Comparison of ENCODE assay signal across 26 cellular contexts in the genomic region with DNA sequence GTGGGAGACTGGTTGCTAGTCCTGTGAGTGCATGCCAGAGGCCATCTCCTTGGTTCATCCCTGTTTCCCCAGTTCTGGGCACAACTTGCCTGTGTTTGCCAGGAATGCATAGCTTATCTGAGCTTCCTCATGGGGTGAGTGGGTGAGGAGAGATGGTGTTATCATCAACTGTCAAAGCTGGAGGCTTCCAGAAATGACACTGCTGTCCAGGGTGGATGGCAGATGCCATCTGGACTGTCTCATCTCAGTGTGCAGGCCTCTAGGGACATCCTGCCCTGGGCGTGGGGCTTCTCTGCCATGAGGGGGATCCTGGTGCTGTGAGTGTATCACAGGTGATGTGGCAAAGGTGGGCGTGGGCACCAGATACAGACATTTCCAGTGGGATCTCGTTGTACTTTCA.
"Had no signal": no experiment of that assay in that cellular context is flagged by ENCODE, and none has a peak within 500 bp of the region (broad histone marks: within the 10 kb centered on the region; RNA-seq: fewer than 3 reads in every experiment).

No MANE protein-coding gene starts in this region.

- H3K9me3 ChIP-seq: lower lobe of right lung, pancreas, prostate gland, right lobe of liver, suprapubic skin, thoracic aorta, tibial artery, upper lobe of right lung had no signal

- H3K27me3 ChIP-seq: pancreas, right lobe of liver, suprapubic skin, tibial artery, upper lobe of right lung had no signal

- H3K4me3 Mint-ChIP-seq: immature natural killer cell; naive thymus-derived CD8-positive, alpha-beta T cell; nephron; neural crest cell; stimulated activated naive CD8-positive, alpha-beta T cell treated with anti-CD3 and anti-CD28 coated beads, Interleukin-15, Interleukin-2, amounts not matched to agents 100 ng/mL and 50 ng/mL, for 24 hours had no signal

- H3K36me3 ChIP-seq: lower lobe of right lung, pancreas, prostate gland, right lobe of liver, suprapubic skin, thoracic aorta, tibial artery, upper lobe of right lung had no signal

- DNase-seq: hippocampal formation; immature natural killer cell; kidney; lower lobe of right lung; mammary epithelial cell; mesenchymal stem cell; naive thymus-derived CD8-positive, alpha-beta T cell; nucleus accumbens; pancreas; retina; right lobe of liver; stimulated activated CD4-positive, alpha-beta T cell treated with anti-CD3 and anti-CD28 coated beads, Interleukin-1b, Interleukin-23, amount 100 ng/mL, for 48 hours; stimulated activated CD4-positive, alpha-beta T cell treated with anti-CD3 and anti-CD28 coated beads, Interleukin-2, amount 100 ng/mL, for 48 hours; stimulated activated CD4-positive, alpha-beta T cell treated with anti-CD3 and anti-CD28 coated beads, Interleukin-4, amount 100 ng/mL, for 4 hours; stimulated activated CD8-positive, alpha-beta memory T cell treated with anti-CD3 and anti-CD28 coated beads, Interleukin-4, amount 100 ng/mL, for 48 hours; stimulated activated naive CD4-positive, alpha-beta T cell; tibial artery; trophoblast cell; upper lobe of right lung had no signal

- H3K4me1 ChIP-seq: lower lobe of right lung, prostate gland, right lobe of liver, suprapubic skin, tibial artery, upper lobe of right lung had no signal

- H3K9me3 Mint-ChIP-seq: nephron had no signal

- ATAC-seq: lower lobe of right lung; naive thymus-derived CD8-positive, alpha-beta T cell; pancreas; right lobe of liver; upper lobe of right lung had no signal

- H3K27ac Mint-ChIP-seq: immature natural killer cell; naive thymus-derived CD8-positive, alpha-beta T cell; nephron; stimulated activated naive CD8-positive, alpha-beta T cell treated with anti-CD3 and anti-CD28 coated beads, Interleukin-15, Interleukin-2, amounts not matched to agents 100 ng/mL and 50 ng/mL, for 24 hours had no signal

- H3K27me3 Mint-ChIP-seq: naive thymus-derived CD8-positive, alpha-beta T cell; stimulated activated naive CD8-positive, alpha-beta T cell treated with anti-CD3 and anti-CD28 coated beads, Interleukin-15, Interleukin-2, amounts not matched to agents 100 ng/mL and 50 ng/mL, for 24 hours had no signal

- H3K4me2 ChIP-seq: smooth muscle cell had no signal

- H3K27ac ChIP-seq: lower lobe of right lung, pancreas, prostate gland, right lobe of liver, suprapubic skin, thoracic aorta, tibial artery, upper lobe of right lung had no signal

- H3K4me3 ChIP-seq: lower lobe of right lung, pancreas, prostate gland, right lobe of liver, smooth muscle cell, suprapubic skin, thoracic aorta, tibial artery, upper lobe of right lung had no signal

- H3K4me1 Mint-ChIP-seq: immature natural killer cell; naive thymus-derived CD8-positive, alpha-beta T cell; neural crest cell had no signal

- H3K36me3 Mint-ChIP-seq: naive thymus-derived CD8-positive, alpha-beta T cell had no signal
